In the genomic region with DNA sequence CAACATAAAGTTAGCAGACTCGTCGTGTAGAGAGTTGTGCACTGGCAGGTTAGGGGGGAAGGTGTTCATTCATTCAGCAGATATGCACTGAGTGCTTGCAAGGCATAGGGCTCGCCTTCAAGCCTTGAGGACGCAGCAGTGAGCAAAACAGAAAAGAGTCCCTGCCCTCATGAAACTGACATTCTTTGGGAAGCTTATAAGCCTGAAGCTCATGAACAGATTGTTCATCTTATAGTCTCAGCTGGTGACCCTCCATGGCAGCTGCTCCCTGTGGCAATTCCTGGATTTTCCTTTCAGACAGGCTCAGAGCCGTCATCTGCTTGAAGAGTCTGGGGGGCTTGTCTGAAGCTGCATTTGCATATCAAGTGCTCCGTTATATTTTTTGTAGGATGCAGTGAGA, we compare ENCODE assay signal across 11 cellular contexts.
DNase-seq lines count a peak whose midpoint lies in the region; ATAC-seq and TF ChIP-seq lines count a peak whose summit lies in the region.
"Had no signal": no experiment of that assay in that cellular context is flagged by ENCODE, and none has a peak within 500 bp of the region (broad histone marks: within the 10 kb centered on the region; RNA-seq: fewer than 3 reads in every experiment).

No MANE protein-coding gene starts in this region.

- H3K9me3 ChIP-seq in left lung: no peaks in the 10 kb centered on the region
- no peaks in the 10 kb centered on the region for H3K9me3 ChIP-seq in vagina

- H3K9me3 Mint-ChIP-seq in natural killer cell: no peaks in the 10 kb centered on the region
- H3K9me3 Mint-ChIP-seq in natural killer cell treated with Interleukin-12 subunit alpha and Interleukin-12 subunit beta and Interleukin-15 and Interleukin-18, amount 100 ng/mL, for 72 hours: peaks cover 4% of the 10 kb centered on the region
- H3K9me3 Mint-ChIP-seq in WTC11: peaks cover 6% of the 10 kb centered on the region
- H3K9me3 Mint-ChIP-seq in activated T-helper 2 cell treated with anti-CD3 and anti-CD28 coated beads, Interferon-gamma antibody, Interleukin-2, Interleukin-4, amounts not matched to agents 10 μg/mL and 5 μg/mL and 100 μg/mL, durations not matched to agents 14 hours and 24 hours and 36 hours: no peaks in the 10 kb centered on the region

- H3K4me1 ChIP-seq in left lung: peaks cover 4 to 92% of the 10 kb centered on the region in 2 donors
- H3K4me1 ChIP-seq in vagina: peaks cover 75% of the 10 kb centered on the region

- H3K27me3 Mint-ChIP-seq in natural killer cell (ENCODE audit: low read depth in 2 of 2) (no peaks in the 10 kb centered on the region), WTC11 (ENCODE audit: low read depth) (no peaks in the 10 kb centered on the region)
- no peaks in the 10 kb centered on the region for H3K27me3 Mint-ChIP-seq in natural killer cell treated with Interleukin-12 subunit alpha and Interleukin-12 subunit beta and Interleukin-15 and Interleukin-18, amount 100 ng/mL, for 72 hours
- H3K27me3 Mint-ChIP-seq in activated T-helper 2 cell treated with anti-CD3 and anti-CD28 coated beads, Interferon-gamma antibody, Interleukin-2, Interleukin-4, amounts not matched to agents 10 μg/mL and 5 μg/mL and 100 μg/mL, durations not matched to agents 14 hours and 24 hours and 36 hours (ENCODE audit: low read depth): no peaks in the 10 kb centered on the region

- H3K27me3 ChIP-seq in left lung (no peaks in the 10 kb centered on the region), vagina (no peaks in the 10 kb centered on the region)

- H3K27ac Mint-ChIP-seq in natural killer cell (no peak overlapping the region), WTC11 (no peak overlapping the region)
- H3K27ac Mint-ChIP-seq in natural killer cell treated with Interleukin-12 subunit alpha and Interleukin-12 subunit beta and Interleukin-15 and Interleukin-18, amount 100 ng/mL, for 72 hours: no peak overlapping the region
- H3K27ac Mint-ChIP-seq in activated T-helper 2 cell treated with anti-CD3 and anti-CD28 coated beads, Interferon-gamma antibody, Interleukin-2, Interleukin-4, amounts not matched to agents 10 μg/mL and 5 μg/mL and 100 μg/mL, durations not matched to agents 14 hours and 24 hours and 36 hours: no peak overlapping the region

- POLR2A ChIA-PET in WTC11 (lab: Charles Lee): interaction anchor here (0.7 kb wide), 1 partner anchor 292 kb away, joined by 3 read pairs; a partner anchor contains a TSS

- ATAC-seq in natural killer cell (no peak), WTC11 (no peak), left lung (no peak)
- ATAC-seq in natural killer cell treated with Interleukin-12 subunit alpha and Interleukin-12 subunit beta and Interleukin-15 and Interleukin-18, amount 100 ng/mL, for 72 hours: no peak

- CTCF ChIA-PET in WTC11 (lab: Charles Lee): interaction anchor here (0.8 to 2.1 kb wide), 14 partner anchors 7 to 368 kb away, joined by 3 to 8 read pairs (median 4); a partner anchor contains a TSS

- H3K36me3 ChIP-seq in left lung: no peaks in the 10 kb centered on the region
- H3K36me3 ChIP-seq in vagina: no peaks in the 10 kb centered on the region

- H3K27ac ChIP-seq in left lung: peak overlapping the region; percentile 80 to 98
- peak overlapping the region; percentile 71 for H3K27ac ChIP-seq in vagina

- peak overlapping the region; percentile 31 for H3K4me3 Mint-ChIP-seq in natural killer cell
- no peak overlapping the region for H3K4me3 Mint-ChIP-seq in natural killer cell treated with Interleukin-12 subunit alpha and Interleukin-12 subunit beta and Interleukin-15 and Interleukin-18, amount 100 ng/mL, for 72 hours
- H3K4me3 Mint-ChIP-seq in WTC11: peak overlapping the region; percentile 23; the same call in 1 of the 2 replicates
- H3K4me3 Mint-ChIP-seq in activated T-helper 2 cell treated with anti-CD3 and anti-CD28 coated beads, Interferon-gamma antibody, Interleukin-2, Interleukin-4, amounts not matched to agents 10 μg/mL and 5 μg/mL and 100 μg/mL, durations not matched to agents 14 hours and 24 hours and 36 hours (ENCODE audit: low read depth): no peak overlapping the region

- no peak for DNase-seq in natural killer cell
- DNase-seq in natural killer cell treated with Interleukin-12 subunit alpha and Interleukin-12 subunit beta and Interleukin-15 and Interleukin-18, amount 100 ng/mL, for 72 hours (ENCODE audit: low spot score): no peak
- no peak for DNase-seq in WTC11 (ENCODE audit: low spot score)
- DNase-seq in left lung: no peak
- peak in 1 of 2 donors; percentile 76 for DNase-seq in vagina (ENCODE audit: extremely low spot score in 2 of 2)
- no peak for DNase-seq in foreskin melanocyte
- no peak for DNase-seq in activated T-helper 2 cell treated with anti-CD3 and anti-CD28 coated beads, Interferon-gamma antibody, Interleukin-2, Interleukin-4, amounts not matched to agents 10 μg/mL and 5 μg/mL and 100 μg/mL, durations not matched to agents 14 hours and 24 hours and 36 hours (ENCODE audit: low spot score)
- no peak for DNase-seq in OCI-M2 (lab: John Stamatoyannopoulos, UW; ENCODE audit: unreplicated experiment)
- DNase-seq: Calu3, NCI-H187 had no signal

- TF ChIP-seq POLR2A in vagina (IDR thresholded peaks at IDR 0.05): no peak

- H3K36me3 Mint-ChIP-seq in natural killer cell (peaks cover 5% of the 10 kb centered on the region), WTC11 (peaks cover 7% of the 10 kb centered on the region)
- H3K36me3 Mint-ChIP-seq in natural killer cell treated with Interleukin-12 subunit alpha and Interleukin-12 subunit beta and Interleukin-15 and Interleukin-18, amount 100 ng/mL, for 72 hours: peaks cover 21% of the 10 kb centered on the region
- H3K36me3 Mint-ChIP-seq in activated T-helper 2 cell treated with anti-CD3 and anti-CD28 coated beads, Interferon-gamma antibody, Interleukin-2, Interleukin-4, amounts not matched to agents 10 μg/mL and 5 μg/mL and 100 μg/mL, durations not matched to agents 14 hours and 24 hours and 36 hours (ENCODE audit: low read depth): peaks cover 67% of the 10 kb centered on the region

- H3K4me3 ChIP-seq in left lung (no peak overlapping the region), vagina (no peak overlapping the region)
- H3K4me3 ChIP-seq: PC-9 had no signal

- intact Hi-C loops in natural killer cell (cut with micrococcal nuclease): loop anchor here (10.0 kb wide), 1 partner anchor 125 kb away; no protein-coding TSS in a partner anchor
- intact Hi-C loops in left lung (cut with DNase I): loop anchor here (10.0 kb wide), 3 partner anchors 95 to 365 kb away; a partner anchor contains a TSS
- intact Hi-C loops in vagina (cut with DNase I): loop anchor here (5.0 kb wide), 1 partner anchor 258 kb away; no protein-coding TSS in a partner anchor
- intact Hi-C loops in activated T-helper 2 cell treated with anti-CD3 and anti-CD28 coated beads, Interferon-gamma antibody, Interleukin-2, Interleukin-4, amounts not matched to agents 10 μg/mL and 5 μg/mL and 100 μg/mL, durations not matched to agents 14 hours and 24 hours and 36 hours (cut with micrococcal nuclease): no loop called here

- TF ChIP-seq CTCF in natural killer cell (IDR thresholded peaks at IDR 0.05) (no peak), WTC11 (IDR thresholded peaks at IDR 0.05) (no peak), left lung (IDR thresholded peaks at IDR 0.05) (no peak), vagina (IDR thresholded peaks at IDR 0.05) (no peak)

- H3K4me1 Mint-ChIP-seq in natural killer cell (peaks cover 90 to 95% of the 10 kb centered on the region in 2 donors), WTC11 (peaks cover 62% of the 10 kb centered on the region)
- H3K4me1 Mint-ChIP-seq in natural killer cell treated with Interleukin-12 subunit alpha and Interleukin-12 subunit beta and Interleukin-15 and Interleukin-18, amount 100 ng/mL, for 72 hours (ENCODE audit: low read depth in 2 of 2): peaks cover 86 to 93% of the 10 kb centered on the region in 2 donors
- H3K4me1 Mint-ChIP-seq in activated T-helper 2 cell treated with anti-CD3 and anti-CD28 coated beads, Interferon-gamma antibody, Interleukin-2, Interleukin-4, amounts not matched to agents 10 μg/mL and 5 μg/mL and 100 μg/mL, durations not matched to agents 14 hours and 24 hours and 36 hours (ENCODE audit: low read depth): peaks cover 60% of the 10 kb centered on the region

TF ChIP-seq in WTC11, 78 proteins besides CTCF, POLR2A, EP300 and RAD21 (continues in another document):
- TF ChIP-seq NFATC4 (CRISPR knock-in tag; IDR thresholded peaks at IDR 0.05) (no peak), PRRX2 (CRISPR knock-in tag; IDR thresholded peaks at IDR 0.05) (no peak), TEAD4 (CRISPR knock-in tag; IDR thresholded peaks at IDR 0.05) (no peak)
- TF ChIP-seq, protein P1, sequence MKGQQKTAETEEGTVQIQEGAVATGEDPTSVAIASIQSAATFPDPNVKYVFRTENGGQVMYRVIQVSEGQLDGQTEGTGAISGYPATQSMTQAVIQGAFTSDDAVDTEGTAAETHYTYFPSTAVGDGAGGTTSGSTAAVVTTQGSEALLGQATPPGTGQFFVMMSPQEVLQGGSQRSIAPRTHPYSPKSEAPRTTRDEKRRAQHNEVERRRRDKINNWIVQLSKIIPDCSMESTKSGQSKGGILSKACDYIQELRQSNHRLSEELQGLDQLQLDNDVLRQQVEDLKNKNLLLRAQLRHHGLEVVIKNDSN (CRISPR knock-in tag; IDR thresholded peaks at IDR 0.05): no peak
- TF ChIP-seq, protein P2, sequence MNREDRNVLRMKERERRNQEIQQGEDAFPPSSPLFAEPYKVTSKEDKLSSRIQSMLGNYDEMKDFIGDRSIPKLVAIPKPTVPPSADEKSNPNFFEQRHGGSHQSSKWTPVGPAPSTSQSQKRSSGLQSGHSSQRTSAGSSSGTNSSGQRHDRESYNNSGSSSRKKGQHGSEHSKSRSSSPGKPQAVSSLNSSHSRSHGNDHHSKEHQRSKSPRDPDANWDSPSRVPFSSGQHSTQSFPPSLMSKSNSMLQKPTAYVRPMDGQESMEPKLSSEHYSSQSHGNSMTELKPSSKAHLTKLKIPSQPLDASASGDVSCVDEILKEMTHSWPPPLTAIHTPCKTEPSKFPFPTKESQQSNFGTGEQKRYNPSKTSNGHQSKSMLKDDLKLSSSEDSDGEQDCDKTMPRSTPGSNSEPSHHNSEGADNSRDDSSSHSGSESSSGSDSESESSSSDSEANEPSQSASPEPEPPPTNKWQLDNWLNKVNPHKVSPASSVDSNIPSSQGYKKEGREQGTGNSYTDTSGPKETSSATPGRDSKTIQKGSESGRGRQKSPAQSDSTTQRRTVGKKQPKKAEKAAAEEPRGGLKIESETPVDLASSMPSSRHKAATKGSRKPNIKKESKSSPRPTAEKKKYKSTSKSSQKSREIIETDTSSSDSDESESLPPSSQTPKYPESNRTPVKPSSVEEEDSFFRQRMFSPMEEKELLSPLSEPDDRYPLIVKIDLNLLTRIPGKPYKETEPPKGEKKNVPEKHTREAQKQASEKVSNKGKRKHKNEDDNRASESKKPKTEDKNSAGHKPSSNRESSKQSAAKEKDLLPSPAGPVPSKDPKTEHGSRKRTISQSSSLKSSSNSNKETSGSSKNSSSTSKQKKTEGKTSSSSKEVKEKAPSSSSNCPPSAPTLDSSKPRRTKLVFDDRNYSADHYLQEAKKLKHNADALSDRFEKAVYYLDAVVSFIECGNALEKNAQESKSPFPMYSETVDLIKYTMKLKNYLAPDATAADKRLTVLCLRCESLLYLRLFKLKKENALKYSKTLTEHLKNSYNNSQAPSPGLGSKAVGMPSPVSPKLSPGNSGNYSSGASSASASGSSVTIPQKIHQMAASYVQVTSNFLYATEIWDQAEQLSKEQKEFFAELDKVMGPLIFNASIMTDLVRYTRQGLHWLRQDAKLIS (CRISPR knock-in tag; IDR thresholded peaks at IDR 0.05; ENCODE audit: borderline replicate concordance): no peak

Comparison
In these comparisons a context has a peak if more than half of its experiments do, and no peak if none do; other contexts are left out.
1. H3K4me3 Mint-ChIP-seq: peak in natural killer cell (single experiment) and WTC11 (single experiment); none in natural killer cell treated with Interleukin-12 subunit alpha and Interleukin-12 subunit beta and Interleukin-15 and Interleukin-18, amount 100 ng/mL, for 72 hours (single experiment) and activated T-helper 2 cell treated with anti-CD3 and anti-CD28 coated beads, Interferon-gamma antibody, Interleukin-2, Interleukin-4, amounts not matched to agents 10 μg/mL and 5 μg/mL and 100 μg/mL, durations not matched to agents 14 hours and 24 hours and 36 hours (single experiment).